In the genomic region with DNA sequence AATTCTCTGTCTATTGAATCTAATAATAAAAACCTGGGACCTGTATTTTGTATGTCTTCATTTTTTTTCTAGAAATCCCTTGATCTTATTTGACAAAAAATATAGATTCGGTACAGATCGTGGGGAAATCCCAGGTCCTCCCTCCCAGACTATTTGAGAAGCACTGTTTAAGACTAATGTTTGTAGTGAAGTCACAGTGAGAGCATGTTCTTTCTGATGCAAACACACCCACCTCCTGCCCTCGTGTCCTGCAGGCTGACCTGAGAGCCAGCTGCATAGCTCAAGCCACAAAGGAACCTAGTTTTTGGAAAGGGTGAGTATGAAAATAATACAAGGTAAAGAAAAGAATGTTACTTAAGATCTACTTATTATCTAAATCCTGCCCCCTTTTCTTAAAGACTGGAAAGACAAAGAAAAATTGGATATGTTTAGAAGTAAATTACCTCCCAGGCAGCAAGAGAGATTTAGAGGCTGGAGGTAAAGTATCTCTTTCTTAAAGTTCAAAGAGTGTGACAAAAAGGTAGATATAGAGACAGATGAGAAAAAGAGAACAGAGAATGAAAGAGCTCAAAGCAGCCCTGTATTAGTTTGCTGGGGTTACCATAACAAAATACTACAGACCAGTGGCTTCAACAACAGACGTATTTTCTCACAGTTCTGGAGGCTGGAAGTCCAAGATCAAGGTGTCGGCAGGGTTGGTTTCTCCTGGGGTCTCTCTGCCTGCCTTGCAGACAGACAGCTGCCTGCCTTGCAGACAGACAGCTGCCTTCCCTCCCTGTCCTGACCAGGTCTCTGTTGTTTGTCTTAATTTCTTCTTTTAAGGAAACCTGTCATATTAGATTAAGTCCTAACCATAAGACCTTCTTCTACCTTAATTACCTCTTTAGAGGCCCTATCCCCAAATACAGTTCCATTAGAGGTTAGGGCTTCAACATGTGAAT, we compare ENCODE assay signal across 12 cellular contexts. TPM values are rescaled to one million over a fixed set of nuclear protein-coding genes. Genes with fewer than 3 reads are reported as not detected.
DNase-seq lines count a peak whose midpoint lies in the region; ATAC-seq, FAIRE-seq and TF ChIP-seq lines count a peak whose summit lies in the region.
"Had no signal": no experiment of that assay in that cellular context is flagged by ENCODE, and none has a peak within 500 bp of the region (broad histone marks: within the 10 kb centered on the region; RNA-seq: fewer than 3 reads in every experiment).

No MANE protein-coding gene starts in this region.

- no peak for TF ChIP-seq RAD21 in H1 (IDR thresholded peaks at IDR 0.05 in 1 of 2, conservative IDR thresholded peaks at IDR 0.05 in 1 of 2; ENCODE audit: low read depth in 2 of 2, low read length in 2 of 2)

- H3K4ac ChIP-seq in H1 (replicated peaks; ENCODE audit: insufficient read length, low read depth, low read length) = no peak overlapping the region

- H3K9ac ChIP-seq in H1 (replicated peaks in 1 of 4; ENCODE audit: extremely low read depth in 1 of 4, low read depth in 3 of 4, low read length in 3 of 4) = no peak overlapping the region

- no peak overlapping the region for H3K56ac ChIP-seq in H1 (replicated peaks; ENCODE audit: insufficient read length, low read depth, low read length)

- H3K4me2 ChIP-seq in H1 (ENCODE audit: insufficient read depth in 1 of 2, low read depth in 2 of 2, low read length in 2 of 2) = no peak overlapping the region

- H2BK15ac ChIP-seq in H1 (ENCODE audit: low read length) = no peak overlapping the region

- H2BK12ac ChIP-seq in H1 (ENCODE audit: low read depth, low read length) = no peak overlapping the region

- H4K20me1 ChIP-seq in H1 (replicated peaks in 1 of 2; ENCODE audit: control insufficient read depth in 1 of 2, insufficient read depth in 2 of 2, low read length in 2 of 2) = no peaks in the 10 kb centered on the region

- no peak overlapping the region for H2BK120ac ChIP-seq in H1 (replicated peaks; ENCODE audit: low read depth, low read length)

- H4K91ac ChIP-seq in H1 (replicated peaks; ENCODE audit: insufficient read length, low read length) = no peak overlapping the region

- H3K23me2 ChIP-seq in H1 (ENCODE audit: low read depth, low read length) = no peaks in the 10 kb centered on the region

- no peak for FAIRE-seq in H1 (lab: Jason Lieb, UNC)
- FAIRE-seq: urothelium cell line had no signal

- peaks cover 0 to 6% (median 1%) of the 10 kb centered on the region in 4 experiments; a peak in 3 of 7 replicates for H3K4me1 ChIP-seq in H1 (replicated peaks in 1 of 4; ENCODE audit: control insufficient read depth in 3 of 4, insufficient read depth in 4 of 4, low read length in 3 of 4)
- H3K4me1 ChIP-seq: SJSA1 had no signal

- no peaks in the 10 kb centered on the region for H3K79me2 ChIP-seq in H1 (ENCODE audit: control insufficient read depth in 1 of 2, insufficient read depth in 2 of 2, low read length in 2 of 2)

- no peaks in the 10 kb centered on the region for H3K36me3 ChIP-seq in H1 (ENCODE audit: control insufficient read depth in 2 of 4, insufficient read depth in 4 of 4, low read length in 3 of 4)
- H3K36me3 ChIP-seq: ovary, SJSA1 had no signal

- no peak for DNase-seq in H1 (ENCODE audit: low read depth in 1 of 2, low spot score in 2 of 2)
- no peak for DNase-seq in UCSD-AML1 (lab: John Stamatoyannopoulos, UW; ENCODE audit: unreplicated experiment)
- DNase-seq in activated effector memory CD4-positive, alpha-beta T cell treated with anti-CD3 and anti-CD28 coated beads, Interleukin-2, amount 50 U/mL, for 16 hours = no peak
- no peak for DNase-seq in NCI-H2196 treated with DMSO at 0.1 percent for 48 hours (lab: John Stamatoyannopoulos, UW; ENCODE audit: unreplicated experiment)
- DNase-seq: NCI-H2081 treated with DMSO at 0.1 percent for 48 hours had no signal

- no peaks in the 10 kb centered on the region for H3K79me1 ChIP-seq in H1 (ENCODE audit: low read depth, low read length)

- ATAC-seq in GM18868 (IDR thresholded peaks at IDR 0.05; ENCODE audit: unreplicated experiment) (peak; percentile 48), GM21723 (IDR thresholded peaks at IDR 0.05; ENCODE audit: unreplicated experiment) (peak; percentile 34), HG03175 (IDR thresholded peaks at IDR 0.05; ENCODE audit: unreplicated experiment) (peak; percentile 35), HG03097 (IDR thresholded peaks at IDR 0.05; ENCODE audit: low FRiP score, unreplicated experiment) (no peak)

- no peak overlapping the region for H4K5ac ChIP-seq in H1 (ENCODE audit: insufficient read length, low read depth, low read length)

- H3K27ac ChIP-seq in H1 (ENCODE audit: low read depth, low read length) = no peak overlapping the region
- H3K27ac ChIP-seq: ovary, SJSA1 had no signal

- no peaks in the 10 kb centered on the region for H3K27me3 ChIP-seq in H1 (replicated peaks in 1 of 4; ENCODE audit: control insufficient read depth in 3 of 4, extremely low read depth in 1 of 4, insufficient read depth in 3 of 4, low read length in 3 of 4)
- H3K27me3 ChIP-seq: ovary, SJSA1 had no signal

- H3K14ac ChIP-seq in H1 (ENCODE audit: insufficient read length) = no peak overlapping the region

- no peaks in the 10 kb centered on the region for H3K9me3 ChIP-seq in H1 (ENCODE audit: insufficient read depth in 2 of 2, low read depth in 1 of 2, low read length in 1 of 2)
- H3K9me3 ChIP-seq: ovary, SJSA1 had no signal

- H2AK5ac ChIP-seq in H1 (ENCODE audit: low read depth, low read length) = no peak overlapping the region

- no peak overlapping the region for H2BK20ac ChIP-seq in H1 (ENCODE audit: low read length)

- TF ChIP-seq POLR2A in H1 (IDR thresholded peaks at IDR 0.05; ENCODE audit: control extremely low read depth in 1 of 2, low read depth in 2 of 2, low read length in 2 of 2) = no peak

- WGBS in H1 (ENCODE audit: extremely low coverage in 1 of 2, insufficient coverage in 1 of 2, insufficient read length in 1 of 2, insufficient replicate concordance in 2 of 2, low coverage in 1 of 2, low lambda C conversion rate in 2 of 2, missing lambda C conversion rate in 1 of 2), 2 experiments = 62% methylated on average over 5 of the region's 5 CpGs; no CpG with 5 or more reads in 1 of the 2 experiments

- no peak overlapping the region for H2BK5ac ChIP-seq in H1 (ENCODE audit: low read depth, low read length)

- CTCF ChIA-PET in H1 (lab: Charles Lee; ENCODE audit: partially characterized antibody) = interaction anchor here (0.6 to 5.1 kb wide), 39 partner anchors 9 to 465 kb away, joined by 3 to 74 read pairs (median 4); a partner anchor contains a TSS

- no peak overlapping the region for H3K4me3 ChIP-seq in H1 (ENCODE audit: extremely low read depth in 1 of 4, insufficient read depth in 2 of 4, low read depth in 3 of 4, low read length in 4 of 4)
- H3K4me3 ChIP-seq: ovary, SJSA1 had no signal

- POLR2A ChIA-PET in H1 (lab: Charles Lee; ENCODE audit: partially characterized antibody) = interaction anchor here (0.6 to 2.3 kb wide), 4 partner anchors 12 to 702 kb away, joined by 3 to 8 read pairs (median 4); a partner anchor contains a TSS

- H4K8ac ChIP-seq in H1 (ENCODE audit: extremely low read depth, insufficient read depth, low read length) = no peak overlapping the region

- no peak overlapping the region for H3K23ac ChIP-seq in H1 (ENCODE audit: insufficient read length)

- no peak overlapping the region for H3K18ac ChIP-seq in H1 (ENCODE audit: extremely low read depth, low read length)

- H2AFZ ChIP-seq in H1 (ENCODE audit: low read length) = no peak overlapping the region

- TF ChIP-seq EP300 in H1 (IDR thresholded peaks at IDR 0.05; ENCODE audit: borderline replicate concordance in 1 of 2, low read depth in 2 of 2, low read length in 2 of 2) = no peak

- no peak for TF ChIP-seq CTCF in H1 (IDR thresholded peaks at IDR 0.05; ENCODE audit: control extremely low read depth in 1 of 3, insufficient read depth in 1 of 3, low read depth in 1 of 3, low read length in 3 of 3)

TF ChIP-seq in H1, 55 proteins besides CTCF, POLR2A, EP300 and RAD21 (continues in another document):
- TF ChIP-seq, protein P1, sequence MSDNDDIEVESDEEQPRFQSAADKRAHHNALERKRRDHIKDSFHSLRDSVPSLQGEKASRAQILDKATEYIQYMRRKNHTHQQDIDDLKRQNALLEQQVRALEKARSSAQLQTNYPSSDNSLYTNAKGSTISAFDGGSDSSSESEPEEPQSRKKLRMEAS (IDR thresholded peaks at IDR 0.05) = peak; percentile 49
- no peak for TF ChIP-seq TBP (IDR thresholded peaks at IDR 0.05; ENCODE audit: low read depth, low read length)
- no peak for TF ChIP-seq SIN3A (conservative IDR thresholded peaks at IDR 0.05 in 1 of 2, IDR thresholded peaks at IDR 0.05 in 1 of 2; ENCODE audit: low read depth in 1 of 2, low read length in 2 of 2)
- TF ChIP-seq PHF8 (conservative IDR thresholded peaks at IDR 0.05; ENCODE audit: low read depth, low read length) = no peak
- TF ChIP-seq RNF2 (IDR thresholded peaks at IDR 0.05; ENCODE audit: borderline replicate concordance, low read depth, low read length, missing control alignments, poor library complexity, severe bottlenecking) = no peak
- no peak for TF ChIP-seq SP2 (IDR thresholded peaks at IDR 0.05; ENCODE audit: low read length)
- TF ChIP-seq JUN (IDR thresholded peaks at IDR 0.05; ENCODE audit: low read depth, low read length) = no peak
- TF ChIP-seq, protein P2, sequence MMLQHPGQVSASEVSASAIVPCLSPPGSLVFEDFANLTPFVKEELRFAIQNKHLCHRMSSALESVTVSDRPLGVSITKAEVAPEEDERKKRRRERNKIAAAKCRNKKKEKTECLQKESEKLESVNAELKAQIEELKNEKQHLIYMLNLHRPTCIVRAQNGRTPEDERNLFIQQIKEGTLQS (IDR thresholded peaks at IDR 0.05; ENCODE audit: insufficient read depth, low read depth, low read length) = no peak
- TF ChIP-seq SP1 (IDR thresholded peaks at IDR 0.05; ENCODE audit: low read depth, low read length) = no peak
- TF ChIP-seq ZNF274 (IDR thresholded peaks at IDR 0.05; ENCODE audit: borderline replicate concordance, extremely low read depth, low read length) = no peak
- TF ChIP-seq, protein P3, sequence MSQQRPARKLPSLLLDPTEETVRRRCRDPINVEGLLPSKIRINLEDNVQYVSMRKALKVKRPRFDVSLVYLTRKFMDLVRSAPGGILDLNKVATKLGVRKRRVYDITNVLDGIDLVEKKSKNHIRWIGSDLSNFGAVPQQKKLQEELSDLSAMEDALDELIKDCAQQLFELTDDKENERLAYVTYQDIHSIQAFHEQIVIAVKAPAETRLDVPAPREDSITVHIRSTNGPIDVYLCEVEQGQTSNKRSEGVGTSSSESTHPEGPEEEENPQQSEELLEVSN (IDR thresholded peaks at IDR 0.05) = peak; percentile 35; the same call in 1 of the 2 replicates

RNA-seq across cellular contexts. Expression of a gene that starts 20.4 kb away (rescaled TPM):
- 69.4 and 69.5 TPM in 2 replicates for total RNA-seq in H1 (2021; fragmentation: NEBNext Ultra II Directional; extraction: Animal tissue kit (Norgen Biotek cat#: 25700))
- 60.2 and 61.2 TPM in 2 replicates for polyA plus RNA-seq in H1 (2011; rRNA removed)
- 55.4 TPM for polyA plus RNA-seq in H1 (2011; cell fraction: cytosol; rRNA removed)
- 55.1 TPM for polyA plus RNA-seq in H1 (2011; cell fraction: nucleus; rRNA removed)
- 56.3 to 75.6 TPM (median 62.9 TPM) in 4 replicates for polyA plus RNA-seq in H1 (2012, experiment 1 of 2)
- polyA plus RNA-seq in H1 (2012, experiment 2 of 2) = 39.2 TPM
- polyA plus RNA-seq in H1 (2013, experiment 1 of 2) = 60.0 TPM
- polyA plus RNA-seq in H1 (2013, experiment 2 of 2) = 61.4 TPM
- polyA minus RNA-seq in H1 (2011; rRNA and poly(A)+ RNA removed) = 41.0 and 75.2 TPM in 2 replicates
- polyA minus RNA-seq in H1 (2011; cell fraction: cytosol; rRNA and poly(A)+ RNA removed) = 24.4 TPM
- polyA minus RNA-seq in H1 (2011; cell fraction: nucleus; rRNA and poly(A)+ RNA removed) = 37.3 TPM
